20 cellular contexts compared by ENCODE assay signal in the genomic region with DNA sequence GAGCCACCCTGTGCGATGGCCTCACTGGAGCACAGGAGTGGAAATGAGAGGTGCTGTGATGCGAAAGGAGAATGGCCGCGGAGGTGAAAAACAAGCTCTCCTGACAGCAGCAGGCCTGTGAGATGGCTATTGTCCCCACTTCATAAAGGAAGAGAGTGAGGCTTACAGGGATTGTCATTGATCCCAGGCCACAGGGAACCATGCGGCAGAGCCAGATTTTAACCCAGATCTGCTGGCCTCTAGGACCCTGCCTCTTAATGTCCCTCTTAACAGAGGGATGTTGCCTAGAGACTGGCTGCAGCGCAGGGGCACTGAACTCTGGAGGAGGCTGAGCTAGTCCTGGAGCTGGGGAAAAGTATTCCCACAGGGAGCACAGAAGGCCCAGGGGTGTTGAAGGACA. TPM values are rescaled to one million over a fixed set of nuclear protein-coding genes. Genes with fewer than 3 reads are reported as not detected.
DNase-seq lines count a peak whose midpoint lies in the region; ATAC-seq and TF ChIP-seq lines count a peak whose summit lies in the region.
"Had no signal": no experiment of that assay in that cellular context is flagged by ENCODE, and none has a peak within 500 bp of the region (broad histone marks: within the 10 kb centered on the region; RNA-seq: fewer than 3 reads in every experiment).

No MANE protein-coding gene starts in this region.

- no peak for DNase-seq in CD4-positive, alpha-beta T cell
- DNase-seq in GM23338 (ENCODE audit: low spot score), result peak; percentile 16
- no peak for DNase-seq in activated naive CD8-positive, alpha-beta T cell treated with anti-CD3 and anti-CD28 coated beads for 36 hours
- no peak for DNase-seq in natural killer cell
- DNase-seq in HuH-7 (ENCODE audit: low spot score), result no peak
- DNase-seq in Ammon's horn (ENCODE audit: low spot score), result no peak
- DNase-seq in thyroid gland, result no peak
- DNase-seq: activated CD4-positive, CD25-positive, alpha-beta regulatory T cell treated with anti-CD3 and anti-CD28 coated beads, Interleukin-2, amount 50 U/mL, for 72 hours; foreskin keratinocyte; mucosa of descending colon; NCI-H1417; NCI-H2171 treated with DMSO at 0.1 percent for 48 hours; upper lobe of right lung had no signal

- no peak overlapping the region for H3K27ac ChIP-seq in CD4-positive, alpha-beta T cell (ENCODE audit: low read depth, low read length)
- H3K27ac ChIP-seq in GM23338 (ENCODE audit: low read depth), result no peak overlapping the region
- no peak overlapping the region for H3K27ac ChIP-seq in thyroid gland
- H3K27ac ChIP-seq: C4-2B, foreskin keratinocyte, upper lobe of right lung had no signal

- no peak overlapping the region for H3K4me2 ChIP-seq in GM23338

- H3K4me1 ChIP-seq in GM23338 (ENCODE audit: insufficient read depth) (peaks cover 14% of the 10 kb centered on the region; the same call in 1 of the 2 replicates), thyroid gland (peaks cover 13 to 24% of the 10 kb centered on the region in 2 donors)

- no peaks in the 10 kb centered on the region for H3K27me3 Mint-ChIP-seq in CD4-positive, alpha-beta T cell
- H3K27me3 Mint-ChIP-seq in GM23338 (ENCODE audit: insufficient read depth, low read depth, poor library complexity), result peaks cover 15% of the 10 kb centered on the region
- H3K27me3 Mint-ChIP-seq in activated naive CD8-positive, alpha-beta T cell treated with anti-CD3 and anti-CD28 coated beads for 36 hours, result no peaks in the 10 kb centered on the region
- H3K27me3 Mint-ChIP-seq in natural killer cell (ENCODE audit: low read depth in 2 of 2), result no peaks in the 10 kb centered on the region

- H3F3A ChIP-seq in GM23338 (replicated peaks; ENCODE audit: low read depth), result peaks cover 3% of the 10 kb centered on the region; the same call in 1 of the 2 replicates

- no peaks in the 10 kb centered on the region for H3K9me3 ChIP-seq in CD4-positive, alpha-beta T cell (ENCODE audit: control insufficient read depth, low read length)
- no peaks in the 10 kb centered on the region for H3K9me3 ChIP-seq in thyroid gland
- H3K9me3 ChIP-seq: mucosa of descending colon, upper lobe of right lung had no signal

- no peak overlapping the region for H2AFZ ChIP-seq in GM23338

- no peak for ATAC-seq in CD4-positive, alpha-beta T cell (ENCODE audit: poor library complexity)
- no peak for ATAC-seq in GM23338
- no peak for ATAC-seq in natural killer cell
- no peak for ATAC-seq in GM21717 (IDR thresholded peaks at IDR 0.05; ENCODE audit: unreplicated experiment)
- ATAC-seq: foreskin keratinocyte, mucosa of descending colon, Right ventricle myocardium inferior, upper lobe of right lung had no signal

- H4K20me1 ChIP-seq in GM23338 (replicated peaks; ENCODE audit: insufficient read depth), result no peaks in the 10 kb centered on the region

- no peak for TF ChIP-seq CTCF in CD4-positive, alpha-beta T cell (IDR thresholded peaks at IDR 0.05)
- TF ChIP-seq CTCF in GM23338 (conservative IDR thresholded peaks at IDR 0.05; ENCODE audit: low read depth in 2 of 2), result no peak
- no peak for TF ChIP-seq CTCF in natural killer cell (IDR thresholded peaks at IDR 0.05)
- no peak for TF ChIP-seq CTCF in thyroid gland (IDR thresholded peaks at IDR 0.05)

- no peaks in the 10 kb centered on the region for H3K79me2 ChIP-seq in GM23338 (replicated peaks; ENCODE audit: insufficient read depth)

- no peak for TF ChIP-seq POLR2A in thyroid gland (IDR thresholded peaks at IDR 0.05)

- H3K27me3 ChIP-seq in CD4-positive, alpha-beta T cell (ENCODE audit: control insufficient read depth, insufficient read depth, low read length), result no peaks in the 10 kb centered on the region
- no peaks in the 10 kb centered on the region for H3K27me3 ChIP-seq in GM23338 (ENCODE audit: insufficient read depth)
- no peaks in the 10 kb centered on the region for H3K27me3 ChIP-seq in thyroid gland
- H3K27me3 ChIP-seq: foreskin keratinocyte, upper lobe of right lung had no signal

- no peaks in the 10 kb centered on the region for H3K9me3 Mint-ChIP-seq in CD4-positive, alpha-beta T cell
- H3K9me3 Mint-ChIP-seq in GM23338 (no peaks in the 10 kb centered on the region), natural killer cell (no peaks in the 10 kb centered on the region)
- H3K9me3 Mint-ChIP-seq in activated naive CD8-positive, alpha-beta T cell treated with anti-CD3 and anti-CD28 coated beads for 36 hours, result no peaks in the 10 kb centered on the region

- H3K4me1 Mint-ChIP-seq in CD4-positive, alpha-beta T cell (ENCODE audit: low read depth), result peaks cover 47% of the 10 kb centered on the region
- peaks cover 32% of the 10 kb centered on the region for H3K4me1 Mint-ChIP-seq in GM23338
- H3K4me1 Mint-ChIP-seq in activated naive CD8-positive, alpha-beta T cell treated with anti-CD3 and anti-CD28 coated beads for 36 hours, result peaks cover 25% of the 10 kb centered on the region
- H3K4me1 Mint-ChIP-seq in natural killer cell, result peaks cover 39 to 42% of the 10 kb centered on the region in 2 donors

- H3K27ac Mint-ChIP-seq in CD4-positive, alpha-beta T cell, result peak overlapping the region; percentile 94
- no peak overlapping the region; the same call in 1 of the 2 replicates for H3K27ac Mint-ChIP-seq in GM23338
- peak overlapping the region; percentile 49 for H3K27ac Mint-ChIP-seq in activated naive CD8-positive, alpha-beta T cell treated with anti-CD3 and anti-CD28 coated beads for 36 hours
- H3K27ac Mint-ChIP-seq in natural killer cell, result peak overlapping the region; percentile 88 to 90

- H3K36me3 Mint-ChIP-seq in CD4-positive, alpha-beta T cell (ENCODE audit: low read depth), result peaks cover 52% of the 10 kb centered on the region
- peaks cover 22% of the 10 kb centered on the region for H3K36me3 Mint-ChIP-seq in GM23338 (ENCODE audit: low read depth)
- peaks cover 9% of the 10 kb centered on the region for H3K36me3 Mint-ChIP-seq in activated naive CD8-positive, alpha-beta T cell treated with anti-CD3 and anti-CD28 coated beads for 36 hours
- no peaks in the 10 kb centered on the region for H3K36me3 Mint-ChIP-seq in natural killer cell

- no peak overlapping the region for H3K4me3 ChIP-seq in GM23338
- no peak overlapping the region for H3K4me3 ChIP-seq in thyroid gland (replicated peaks in 1 of 3)
- H3K4me3 ChIP-seq: mucosa of descending colon, upper lobe of right lung had no signal

- intact Hi-C loops in CD4-positive, alpha-beta T cell (cut with DNase I, micrococcal nuclease), result no loop called here
- intact Hi-C loops in natural killer cell (cut with micrococcal nuclease), result no loop called here
- intact Hi-C loops in thyroid gland (cut with DNase I), result no loop called here

- CTCF ChIA-PET in CD4-positive, alpha-beta T cell (lab: Charles Lee), result interaction anchor here (1.7 kb wide), 1 partner anchor 19 kb away, joined by 5 read pairs; no protein-coding TSS in a partner anchor

- POLR2A ChIA-PET in CD4-positive, alpha-beta T cell (lab: Charles Lee), result interaction anchor here (6.3 kb wide), 1 partner anchor 19 kb away, joined by 56 read pairs; no protein-coding TSS in a partner anchor

- 93 to 94% methylated on average over 6 of the region's 6 CpGs for WGBS in thyroid gland, 2 donors

- H3K36me3 ChIP-seq in GM23338 (ENCODE audit: insufficient read depth) (peaks cover 4% of the 10 kb centered on the region; the same call in 1 of the 2 replicates), thyroid gland (peaks cover 9 to 26% of the 10 kb centered on the region in 2 donors)

- no peaks in the 10 kb centered on the region for H3K9me2 ChIP-seq in GM23338 (ENCODE audit: insufficient read depth)

- peak overlapping the region; percentile 75 for H3K4me3 Mint-ChIP-seq in CD4-positive, alpha-beta T cell
- H3K4me3 Mint-ChIP-seq in GM23338 (no peak overlapping the region; the same call in 2 of the 3 replicates), natural killer cell (peak overlapping the region; percentile 37)
- H3K4me3 Mint-ChIP-seq in activated naive CD8-positive, alpha-beta T cell treated with anti-CD3 and anti-CD28 coated beads for 36 hours, result no peak overlapping the region

RNA-seq across cellular contexts. Expression of a gene that starts 3.1 kb away (rescaled TPM):
- 100 to 1,000 TPM; 135 to 140 TPM for total RNA-seq in CD4-positive, alpha-beta T cell
- 4.9 and 5.4 TPM in 2 replicates for total RNA-seq in GM23338 (2014; rRNA removed; shearing (Covaris generic))
- polyA plus RNA-seq in GM23338 (2016; fragmentation: Nextera tagmentation; extraction: Ambion mirVana), result 12.0 and 12.3 TPM in 2 replicates
- 10 to 100 TPM; 39.6 to 45.5 TPM for total RNA-seq in activated naive CD8-positive, alpha-beta T cell treated with anti-CD3 and anti-CD28 coated beads for 36 hours
- total RNA-seq in natural killer cell (100 to 1,000 TPM; 244 to 312 (median 273) TPM), thyroid gland (10 to 100 TPM; 12.4 to 23.9 (median 18.4) TPM)
- total RNA-seq: endothelial cell of umbilical vein had no signal

RNA-seq across cellular contexts. Expression of a gene that starts 16.8 kb away (rescaled TPM):
- 10 to 100 TPM; 21.8 to 22.5 TPM for total RNA-seq in CD4-positive, alpha-beta T cell
- total RNA-seq in GM23338 (2014; rRNA removed; shearing (Covaris generic)), result 22.6 and 27.0 TPM in 2 replicates
- 17.7 and 17.8 TPM in 2 replicates for polyA plus RNA-seq in GM23338 (2016; fragmentation: Nextera tagmentation; extraction: Ambion mirVana)
- 10 to 100 TPM; 38.3 to 41.0 TPM for total RNA-seq in activated naive CD8-positive, alpha-beta T cell treated with anti-CD3 and anti-CD28 coated beads for 36 hours
- total RNA-seq in natural killer cell (10 to 100 TPM; 34.9 to 41.2 (median 37.3) TPM), thyroid gland (10 to 100 TPM; 22.7 to 46.0 (median 30.9) TPM)

RNA-seq across cellular contexts. Expression of a gene that starts 28.0 kb away (rescaled TPM):
- 1 to 10 TPM; 8.5 to 8.8 TPM for total RNA-seq in CD4-positive, alpha-beta T cell
- total RNA-seq in GM23338 (2014; rRNA removed; shearing (Covaris generic)), result 10.6 and 14.9 TPM in 2 replicates
- 7.4 and 8.2 TPM in 2 replicates for polyA plus RNA-seq in GM23338 (2016; fragmentation: Nextera tagmentation; extraction: Ambion mirVana)
- total RNA-seq in activated naive CD8-positive, alpha-beta T cell treated with anti-CD3 and anti-CD28 coated beads for 36 hours, result 1 to 10 TPM; 3.0 to 4.5 TPM
- total RNA-seq in natural killer cell (10 to 100 TPM in 2 of 3 donors, 1 to 10 TPM in 1; 8.2 to 15.1 (median 12.1) TPM), thyroid gland (10 to 100 TPM; 17.6 to 62.9 (median 32.3) TPM)

RNA-seq across cellular contexts. Expression of a gene that starts 35.9 kb away (rescaled TPM):
- not detected for total RNA-seq in CD4-positive, alpha-beta T cell
- total RNA-seq in GM23338 (2014; rRNA removed; shearing (Covaris generic)), result 0.49 TPM in 1 of 2 replicates, not detected in the other
- 0.66 TPM in 1 of 2 replicates, not detected in the other for polyA plus RNA-seq in GM23338 (2016; fragmentation: Nextera tagmentation; extraction: Ambion mirVana)
- total RNA-seq in activated naive CD8-positive, alpha-beta T cell treated with anti-CD3 and anti-CD28 coated beads for 36 hours, result not detected
- total RNA-seq in natural killer cell (not detected), thyroid gland (10 to 100 TPM in 2 of 4 donors, 1 to 10 TPM in 2; 7.4 to 33.4 (median 10.7) TPM)
- total RNA-seq: Daoy; endothelial cell of umbilical vein; foreskin keratinocyte; LHCN-M2; T-helper 2 cell treated with Interferon-gamma antibody and Interleukin-4, amounts not matched to agents 100 ng/mL and 5 ng/mL, for 36 hours had no signal

RNA-seq across cellular contexts. Expression of a gene that starts 44.4 kb away (rescaled TPM):
- not detected for total RNA-seq in CD4-positive, alpha-beta T cell
- total RNA-seq in GM23338 (2014; rRNA removed; shearing (Covaris generic)), result 1.2 and 2.8 TPM in 2 replicates
- polyA plus RNA-seq in GM23338 (2016; fragmentation: Nextera tagmentation; extraction: Ambion mirVana), result 2.0 and 2.4 TPM in 2 replicates
- total RNA-seq in activated naive CD8-positive, alpha-beta T cell treated with anti-CD3 and anti-CD28 coated beads for 36 hours, result not detected
- total RNA-seq in natural killer cell, result under 1 TPM in 1 of 3 donors, not detected in 2; 0.40 TPM
- under 1 TPM in 3 of 4 donors, not detected in 1; 0.50 to 0.63 (median 0.54) TPM for total RNA-seq in thyroid gland
- total RNA-seq: Daoy; endothelial cell of umbilical vein; LHCN-M2; Right ventricle myocardium inferior; T-helper 2 cell treated with Interferon-gamma antibody and Interleukin-4, amounts not matched to agents 100 ng/mL and 5 ng/mL, for 36 hours had no signal
- polyA plus RNA-seq: endothelial cell of umbilical vein had no signal

Comparison
In these comparisons a context has a peak if more than half of its experiments do, and no peak if none do; other contexts are left out.
1. H3K4me3 Mint-ChIP-seq: peak in CD4-positive, alpha-beta T cell (single experiment) and natural killer cell (single experiment); none in GM23338 (single experiment) and activated naive CD8-positive, alpha-beta T cell treated with anti-CD3 and anti-CD28 coated beads for 36 hours (single experiment).